8 cellular contexts compared by ENCODE assay signal in the genomic region with DNA sequence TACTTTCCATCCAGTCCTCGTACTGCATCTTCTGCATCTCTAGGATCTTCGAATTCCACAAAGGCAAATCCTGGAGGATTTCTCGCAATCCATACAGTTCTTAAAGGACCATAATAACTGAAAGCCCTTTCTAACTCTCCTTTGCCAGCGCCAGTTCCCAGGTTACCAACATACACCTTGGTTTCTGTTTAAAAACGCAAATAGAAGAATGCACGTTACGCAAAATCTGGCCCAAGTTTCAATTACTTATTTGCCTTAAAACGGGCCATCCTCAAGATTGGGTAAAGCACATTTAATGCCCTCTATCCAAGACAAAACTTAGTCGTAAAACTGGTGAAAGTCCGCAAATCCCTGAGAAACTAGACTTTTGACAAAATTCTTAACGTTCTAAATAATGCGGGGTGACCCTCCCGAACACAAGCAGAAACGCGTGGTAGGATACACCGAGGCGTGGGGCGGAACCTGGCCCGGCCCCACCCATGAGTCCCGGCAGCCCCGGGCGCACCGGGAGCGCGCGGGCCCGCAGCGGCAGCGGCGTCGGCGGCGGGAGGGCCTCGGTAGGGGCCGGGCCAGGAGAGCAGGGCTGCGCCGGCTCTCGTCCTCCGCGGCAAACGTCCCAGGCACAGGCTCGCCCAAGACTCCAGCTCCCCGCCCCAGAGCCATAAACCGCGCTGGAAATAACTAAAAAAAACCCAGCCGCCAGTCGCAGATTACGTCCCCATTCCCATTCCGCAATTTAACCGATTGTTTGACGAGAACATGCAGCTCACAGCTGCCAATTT. TPM values are rescaled to one million over a fixed set of nuclear protein-coding genes. Genes with fewer than 3 reads are reported as not detected.
A peak's percentile ranks its signal among the peaks of the same experiment; 100 is the strongest.
DNase-seq lines count a peak whose midpoint lies in the region; ATAC-seq and TF ChIP-seq lines count a peak whose summit lies in the region.

No MANE protein-coding gene starts in this region.

- H3K79me1 ChIP-seq in neuronal stem cell (ENCODE audit: low read depth, low read length) = no peaks in the 10 kb centered on the region

- peak overlapping the region; percentile 99 for H3K4me3 Mint-ChIP-seq in activated T-helper 17 cell treated with anti-CD3 and anti-CD28 coated beads, Interleukin-2, amount 50 U/mL, for 72 hours

- peak; percentile 27 for ATAC-seq in activated T-helper 17 cell treated with anti-CD3 and anti-CD28 coated beads, Interleukin-2, amount 50 U/mL, for 72 hours (replicated peaks)

- H2AFZ ChIP-seq in neuronal stem cell (ENCODE audit: low read length) = peak overlapping the region; percentile 57

- peak overlapping the region; percentile 43 for H2AK5ac ChIP-seq in neuronal stem cell (ENCODE audit: low read depth, low read length)

- no peak overlapping the region for H3K14ac ChIP-seq in neuronal stem cell (ENCODE audit: low read length)

- H3K27me3 Mint-ChIP-seq in activated T-helper 17 cell treated with anti-CD3 and anti-CD28 coated beads, Interleukin-2, amount 50 U/mL, for 72 hours = no peaks in the 10 kb centered on the region

- H3K36me3 Mint-ChIP-seq in activated T-helper 17 cell treated with anti-CD3 and anti-CD28 coated beads, Interleukin-2, amount 50 U/mL, for 72 hours (ENCODE audit: low read depth) = peaks cover 69% of the 10 kb centered on the region

- H3K9ac ChIP-seq in neuronal stem cell (ENCODE audit: low read depth, low read length, poor library complexity) = peak overlapping the region; percentile 99

- H3K4me1 ChIP-seq in neuronal stem cell (ENCODE audit: control insufficient read depth in 2 of 2, insufficient read depth in 1 of 2, low read depth in 1 of 2, low read length in 2 of 2) (peaks cover 1 to 20% of the 10 kb centered on the region in 2 donors), tibial artery (peaks cover 0 to 48% (median 23%) of the 10 kb centered on the region in 4 donors)

- peak overlapping the region; percentile 67 for H3K4me2 ChIP-seq in neuronal stem cell (ENCODE audit: insufficient read depth, low read length, poor library complexity, severe bottlenecking)

- H3K27ac ChIP-seq in neuronal stem cell (replicated peaks; ENCODE audit: low read length) = peak overlapping the region; percentile 91
- H3K27ac ChIP-seq in tibial artery = peak overlapping the region; percentile 83 to 99

- H2BK120ac ChIP-seq in neuronal stem cell (ENCODE audit: low read depth, low read length) = no peak overlapping the region

- peak overlapping the region; percentile 100 for H3K27ac Mint-ChIP-seq in activated T-helper 17 cell treated with anti-CD3 and anti-CD28 coated beads, Interleukin-2, amount 50 U/mL, for 72 hours

- peak overlapping the region; percentile 100 for H3K18ac ChIP-seq in neuronal stem cell (ENCODE audit: low read length)

- peaks cover 45% of the 10 kb centered on the region for H3K4me1 Mint-ChIP-seq in activated T-helper 17 cell treated with anti-CD3 and anti-CD28 coated beads, Interleukin-2, amount 50 U/mL, for 72 hours

- H3K9me3 Mint-ChIP-seq in activated T-helper 17 cell treated with anti-CD3 and anti-CD28 coated beads, Interleukin-2, amount 50 U/mL, for 72 hours = no peaks in the 10 kb centered on the region

- no peak for TF ChIP-seq CTCF in GM13977 (IDR thresholded peaks at IDR 0.05; ENCODE audit: extremely low read depth, insufficient read depth, missing control alignments)
- no peak for TF ChIP-seq CTCF in fibroblast of villous mesenchyme (IDR thresholded peaks at IDR 0.05; ENCODE audit: insufficient read depth, low read depth, low read length)
- TF ChIP-seq CTCF in tibial artery (IDR thresholded peaks at IDR 0.05) = no peak

- H3K27me3 ChIP-seq in neuronal stem cell (ENCODE audit: control insufficient read depth in 3 of 3, insufficient read depth in 3 of 3, low read depth in 1 of 3, low read length in 3 of 3) (no peaks in the 10 kb centered on the region), tibial artery (no peaks in the 10 kb centered on the region)

- in situ Hi-C loops in GM13977 (cut with MboI; ENCODE audit: low pct_unique_long_range_greater_than_20kb, low sequenced_read_pairs, unreplicated experiment) = no loop called here

- intact Hi-C loops in tibial artery (cut with DNase I; ENCODE audit: low total_unique reads) = loop anchor here (2.0 kb wide), 1 partner anchor 147 kb away; a partner anchor contains a TSS

- H3K36me3 ChIP-seq in neuronal stem cell (replicated peaks in 1 of 2; ENCODE audit: control insufficient read depth in 2 of 2, insufficient read depth in 2 of 2, low read length in 2 of 2) (peaks cover 20 to 51% of the 10 kb centered on the region in 2 donors), tibial artery (peaks cover 40 to 44% (median 41%) of the 10 kb centered on the region in 3 donors)

- H4K8ac ChIP-seq in neuronal stem cell (ENCODE audit: low read depth, low read length) = no peak overlapping the region

- H3K9me3 ChIP-seq in neuronal stem cell (replicated peaks in 1 of 2; ENCODE audit: control insufficient read depth in 2 of 2, insufficient read depth in 1 of 2, low read depth in 1 of 2, low read length in 2 of 2) (no peaks in the 10 kb centered on the region), tibial artery (no peaks in the 10 kb centered on the region)

- no peak overlapping the region for H2BK12ac ChIP-seq in neuronal stem cell (ENCODE audit: low read length)

- peak overlapping the region; percentile 100 for H3K23ac ChIP-seq in neuronal stem cell (ENCODE audit: low read depth, low read length, poor library complexity)

- H4K91ac ChIP-seq in neuronal stem cell (ENCODE audit: low read depth, low read length, poor library complexity) = no peak overlapping the region

- H3K4me3 ChIP-seq in fibroblast of villous mesenchyme (ENCODE audit: low read depth, low read length) (peak overlapping the region; percentile 93), neuronal stem cell (ENCODE audit: low read length in 2 of 2) (peak overlapping the region; percentile 80 to 98), tibial artery (peak overlapping the region; percentile 56 to 82)

- no peak overlapping the region for H2BK15ac ChIP-seq in neuronal stem cell (ENCODE audit: low read length)

- peak overlapping the region; percentile 81 for H3K4ac ChIP-seq in neuronal stem cell (ENCODE audit: low read length)

- peak; percentile 63 for DNase-seq in GM13977 (ENCODE audit: low spot score)
- peak; percentile 35 for DNase-seq in HCEC 1CT
- DNase-seq in NCI-H345 (lab: John Stamatoyannopoulos, UW) = peak; percentile 31
- DNase-seq in fibroblast of villous mesenchyme (ENCODE audit: low read depth) = peak; percentile 36
- DNase-seq in neuronal stem cell (ENCODE audit: low spot score) = peak; percentile 9
- DNase-seq in tibial artery = peak; percentile 65 to 83
- DNase-seq in NCI-H1694 (lab: John Stamatoyannopoulos, UW) = no peak

- no CpG with 5 or more reads among the region's 51 CpGs for WGBS in neuronal stem cell (ENCODE audit: extremely low coverage in 2 of 2, insufficient read length in 2 of 2, insufficient replicate concordance in 1 of 2), 2 donors

- peak overlapping the region; percentile 79 for H2BK5ac ChIP-seq in neuronal stem cell (ENCODE audit: low read length)

RNA-seq across cellular contexts. Expression of a gene that starts 1.0 kb away (rescaled TPM):
- total RNA-seq in activated T-helper 17 cell treated with anti-CD3 and anti-CD28 coated beads, Interleukin-2, amount 50 U/mL, for 72 hours = 100 to 1,000 TPM; 199 to 366 TPM
- 106 and 142 TPM in 2 replicates for total RNA-seq in fibroblast of villous mesenchyme
- polyA plus RNA-seq in neuronal stem cell (2013, experiment 1 of 2) = 341 TPM
- polyA plus RNA-seq in neuronal stem cell (2013, experiment 2 of 2) = 342 TPM

RNA-seq across cellular contexts. Expression of a gene that starts 27.8 kb away (rescaled TPM):
- total RNA-seq in activated T-helper 17 cell treated with anti-CD3 and anti-CD28 coated beads, Interleukin-2, amount 50 U/mL, for 72 hours = 10 to 100 TPM; 18.6 to 28.4 TPM
- total RNA-seq in fibroblast of villous mesenchyme = 4.5 and 15.1 TPM in 2 replicates
- 8.5 TPM for polyA plus RNA-seq in neuronal stem cell (2013, experiment 1 of 2)
- polyA plus RNA-seq in neuronal stem cell (2013, experiment 2 of 2) = 9.0 TPM
